Comparison of ENCODE assay signal across 11 cellular contexts in the genomic region with DNA sequence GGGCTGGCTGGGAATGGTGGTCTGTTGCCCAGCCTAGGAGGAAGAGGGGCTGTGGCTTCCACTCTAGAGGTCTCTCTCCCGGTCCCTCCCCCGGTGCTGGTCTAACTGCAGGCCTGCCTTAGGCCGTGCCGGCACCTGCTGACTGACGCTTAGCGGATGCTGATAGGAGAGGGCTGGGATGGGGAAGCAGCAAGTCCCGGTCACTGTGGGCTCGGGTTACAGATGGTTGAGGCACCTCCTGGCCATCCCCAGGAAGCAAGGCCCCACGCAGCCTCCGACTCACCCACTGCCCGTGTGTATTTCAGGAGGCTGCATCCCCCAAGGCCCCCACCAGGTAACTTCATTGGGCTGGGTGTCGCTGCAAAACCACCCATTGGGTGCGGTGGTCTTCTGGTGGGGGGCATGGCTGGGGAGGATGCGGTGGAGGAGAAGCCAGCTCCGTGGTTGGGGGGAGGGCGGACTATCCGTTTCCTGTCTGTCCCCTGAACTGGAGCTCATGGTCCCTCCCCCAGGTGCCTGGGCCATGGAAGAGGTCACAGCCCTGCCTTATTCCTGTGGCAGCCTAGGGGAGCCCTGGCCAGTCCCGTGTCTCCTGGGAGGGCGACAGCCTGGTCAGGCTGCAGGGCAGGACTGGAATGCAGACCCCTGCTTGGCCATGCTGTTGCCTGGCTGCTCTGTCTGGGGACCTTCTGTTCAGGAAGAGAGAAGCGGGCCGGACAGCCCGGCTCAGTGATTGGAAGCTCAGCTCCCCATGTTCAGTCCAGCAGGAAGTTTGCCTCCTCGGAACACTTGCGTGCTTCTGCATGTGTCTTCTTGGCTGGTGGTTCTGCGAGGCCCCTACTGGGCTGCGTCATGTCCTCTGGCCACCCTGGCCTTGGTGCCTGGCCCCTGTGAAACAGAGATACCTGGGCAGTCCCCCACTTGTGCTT.
DNase-seq lines count a peak whose midpoint lies in the region; ATAC-seq, FAIRE-seq and TF ChIP-seq lines count a peak whose summit lies in the region.
"Had no signal": no experiment of that assay in that cellular context is flagged by ENCODE, and none has a peak within 500 bp of the region (broad histone marks: within the 10 kb centered on the region; RNA-seq: fewer than 3 reads in every experiment).

No MANE protein-coding gene starts in this region.

- H3K4me1 ChIP-seq in CD8-positive, alpha-beta T cell (ENCODE audit: insufficient read depth, low read length): peaks cover 69% of the 10 kb centered on the region
- peaks cover 85% of the 10 kb centered on the region for H3K4me1 ChIP-seq in lower lobe of right lung

- peak overlapping the region; percentile 32 for H3K4me3 Mint-ChIP-seq in CD8-positive, alpha-beta T cell
- H3K4me3 Mint-ChIP-seq in activated CD4-positive, alpha-beta memory T cell treated with anti-CD3 and anti-CD28 coated beads for 36 hours: no peak overlapping the region

- H3K27me3 Mint-ChIP-seq in CD8-positive, alpha-beta T cell (ENCODE audit: low read depth): no peaks in the 10 kb centered on the region
- no peaks in the 10 kb centered on the region for H3K27me3 Mint-ChIP-seq in activated CD4-positive, alpha-beta memory T cell treated with anti-CD3 and anti-CD28 coated beads for 36 hours
- H3K27me3 Mint-ChIP-seq: memory B cell had no signal

- peaks cover 26% of the 10 kb centered on the region for H3K36me3 Mint-ChIP-seq in CD8-positive, alpha-beta T cell
- H3K36me3 Mint-ChIP-seq in activated CD4-positive, alpha-beta memory T cell treated with anti-CD3 and anti-CD28 coated beads for 36 hours: no peaks in the 10 kb centered on the region
- H3K36me3 Mint-ChIP-seq: memory B cell had no signal

- peak overlapping the region; percentile 28 for H3K4me3 ChIP-seq in CD8-positive, alpha-beta T cell (ENCODE audit: low read depth, low read length)
- H3K4me3 ChIP-seq in lower lobe of right lung: no peak overlapping the region
- H3K4me3 ChIP-seq: upper lobe of right lung had no signal

- H3K9me3 Mint-ChIP-seq in CD8-positive, alpha-beta T cell: no peaks in the 10 kb centered on the region
- no peaks in the 10 kb centered on the region for H3K9me3 Mint-ChIP-seq in activated CD4-positive, alpha-beta memory T cell treated with anti-CD3 and anti-CD28 coated beads for 36 hours
- H3K9me3 Mint-ChIP-seq: memory B cell had no signal

- ATAC-seq in CD8-positive, alpha-beta T cell: peak; percentile 24
- no peak for ATAC-seq in lower lobe of right lung
- no peak for ATAC-seq in GM21528 (IDR thresholded peaks at IDR 0.05; ENCODE audit: low FRiP score, unreplicated experiment)
- ATAC-seq: upper lobe of right lung had no signal

- CTCF ChIA-PET in CD8-positive, alpha-beta T cell (lab: Charles Lee): interaction anchor here (0.8 to 4.9 kb wide), 10 partner anchors 8 to 90 kb away, joined by 3 to 32 read pairs (median 4); no protein-coding TSS in a partner anchor
- CTCF ChIA-PET in activated CD4-positive, alpha-beta memory T cell treated with anti-CD3 and anti-CD28 coated beads for 36 hours (lab: Charles Lee): interaction anchor here (0.9 to 8.0 kb wide), 6 partner anchors 10 to 89 kb away, joined by 3 to 42 read pairs (median 5); no protein-coding TSS in a partner anchor

- H3K36me3 ChIP-seq in CD8-positive, alpha-beta T cell (ENCODE audit: insufficient read depth, low read length): peaks cover 4% of the 10 kb centered on the region
- H3K36me3 ChIP-seq in lower lobe of right lung: peaks cover 16% of the 10 kb centered on the region

- no peaks in the 10 kb centered on the region for H3K9me3 ChIP-seq in CD8-positive, alpha-beta T cell (ENCODE audit: low read length)
- H3K9me3 ChIP-seq in lower lobe of right lung: no peaks in the 10 kb centered on the region
- H3K9me3 ChIP-seq: upper lobe of right lung had no signal

- peak in 2 of 7 experiments; percentile 52 to 65 for DNase-seq in CD8-positive, alpha-beta T cell
- DNase-seq in HTR-8/SVneo (ENCODE audit: insufficient read length, low spot score) (peak; percentile 79), lower lobe of right lung (no peak), medulla oblongata (ENCODE audit: extremely low spot score) (no peak), NAMALWA (ENCODE audit: low spot score) (no peak), HUDEP-2 (lab: John Stamatoyannopoulos, UW; ENCODE audit: unreplicated experiment in 76 of 76) (no peak)
- no peak for DNase-seq in activated CD4-positive, alpha-beta memory T cell treated with anti-CD3 and anti-CD28 coated beads for 36 hours
- DNase-seq: activated CD4-positive, alpha-beta T cell treated with anti-CD3 and anti-CD28 coated beads, Interleukin-2, amount 50 U/mL, for 48 hours; upper lobe of right lung had no signal

- peaks cover 67% of the 10 kb centered on the region for H3K4me1 Mint-ChIP-seq in CD8-positive, alpha-beta T cell (ENCODE audit: low read depth)
- peaks cover 45% of the 10 kb centered on the region for H3K4me1 Mint-ChIP-seq in activated CD4-positive, alpha-beta memory T cell treated with anti-CD3 and anti-CD28 coated beads for 36 hours (ENCODE audit: low read depth)

- peak overlapping the region; percentile 91 for H3K27ac Mint-ChIP-seq in CD8-positive, alpha-beta T cell
- H3K27ac Mint-ChIP-seq in activated CD4-positive, alpha-beta memory T cell treated with anti-CD3 and anti-CD28 coated beads for 36 hours: peak overlapping the region; percentile 18

- POLR2A ChIA-PET in CD8-positive, alpha-beta T cell (lab: Charles Lee): interaction anchor here (0.7 to 6.4 kb wide), 12 partner anchors 10 to 75 kb away, joined by 3 to 57 read pairs (median 9); no protein-coding TSS in a partner anchor
- POLR2A ChIA-PET in activated CD4-positive, alpha-beta memory T cell treated with anti-CD3 and anti-CD28 coated beads for 36 hours (lab: Charles Lee): interaction anchor here (1.8 kb wide), 1 partner anchor 10 kb away, joined by 7 read pairs; no protein-coding TSS in a partner anchor

- H3K27ac ChIP-seq in CD8-positive, alpha-beta T cell (ENCODE audit: low read depth, low read length): no peak overlapping the region
- peak overlapping the region; percentile 24 for H3K27ac ChIP-seq in lower lobe of right lung
- H3K27ac ChIP-seq: upper lobe of right lung had no signal

- TF ChIP-seq CTCF in CD8-positive, alpha-beta T cell (IDR thresholded peaks at IDR 0.05): no peak
- TF ChIP-seq CTCF in lower lobe of right lung (IDR thresholded peaks at IDR 0.05): no peak

- no peaks in the 10 kb centered on the region for H3K27me3 ChIP-seq in CD8-positive, alpha-beta T cell (ENCODE audit: insufficient read depth, low read length)
- no peaks in the 10 kb centered on the region for H3K27me3 ChIP-seq in lower lobe of right lung (ENCODE audit: low read depth)
- H3K27me3 ChIP-seq: upper lobe of right lung had no signal

- peak; percentile 87 for FAIRE-seq in HTR-8/SVneo (lab: Jason Lieb, UNC)

- intact Hi-C loops in CD8-positive, alpha-beta T cell (cut with DNase I, micrococcal nuclease): loop anchor here in 1 of 2 experiments (2.0 kb wide), 1 partner anchor 15 kb away; no protein-coding TSS in a partner anchor
- intact Hi-C loops in activated CD4-positive, alpha-beta memory T cell treated with anti-CD3 and anti-CD28 coated beads for 36 hours (cut with micrococcal nuclease): no loop called here
- intact Hi-C loops in lower lobe of right lung (cut with DNase I): no loop called here
